9 cellular contexts compared by ENCODE assay signal in the genomic region with DNA sequence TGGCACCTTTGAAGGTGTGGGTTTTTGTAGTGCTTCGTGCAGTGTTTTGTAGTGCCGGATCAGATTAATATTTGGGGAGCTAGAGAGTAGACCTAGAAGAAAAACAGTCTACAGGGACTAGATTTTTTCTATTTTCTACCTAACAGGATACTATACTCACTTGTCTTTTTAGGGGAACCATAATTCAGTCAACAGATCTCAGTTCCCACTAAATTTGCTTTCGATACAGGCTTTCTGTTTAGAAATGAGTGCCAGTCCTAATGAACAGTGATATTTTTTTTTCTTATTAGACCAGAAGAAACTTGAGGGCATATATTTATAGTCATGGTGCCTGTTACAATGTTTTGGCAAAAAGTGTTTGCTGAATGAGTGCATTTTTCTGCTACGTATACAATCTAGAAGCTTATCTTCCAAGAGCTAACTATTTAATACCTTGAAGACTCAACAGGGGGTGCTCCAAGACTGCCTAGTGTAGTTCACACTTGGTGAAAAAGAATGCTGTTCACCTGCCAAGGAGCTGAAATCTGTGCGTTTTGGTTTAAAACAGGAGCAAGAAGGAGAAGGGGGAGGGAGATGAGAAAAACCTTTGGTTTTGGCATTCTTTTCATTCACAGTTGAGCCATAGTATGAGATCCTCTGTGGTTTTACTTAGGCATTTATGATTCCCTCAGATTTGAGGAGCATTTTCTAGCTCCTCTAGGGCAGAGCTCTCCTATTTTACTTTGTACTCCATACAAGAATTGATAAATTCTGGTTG. TPM values are rescaled to one million over a fixed set of nuclear protein-coding genes. Genes with fewer than 3 reads are reported as not detected.
DNase-seq lines count a peak whose midpoint lies in the region; ATAC-seq, FAIRE-seq and TF ChIP-seq lines count a peak whose summit lies in the region.
"Had no signal": no experiment of that assay in that cellular context is flagged by ENCODE, and none has a peak within 500 bp of the region (broad histone marks: within the 10 kb centered on the region; RNA-seq: fewer than 3 reads in every experiment).

No MANE protein-coding gene starts in this region.

- DNase-seq in A549 (ENCODE audit: low read depth in 1 of 2, low spot score in 1 of 2), result peak in 1 of 2 experiments; percentile 53
- DNase-seq in ELR (ENCODE audit: low read depth), result peak; percentile 80
- DNase-seq in HTR-8/SVneo (ENCODE audit: insufficient read length, low spot score), result peak; percentile 47
- peak; percentile 59 for DNase-seq in RKO (ENCODE audit: low spot score)
- peak; percentile 40 for DNase-seq in endothelial cell of umbilical vein (ENCODE audit: low read depth, low spot score)
- DNase-seq in middle frontal gyrus (ENCODE audit: extremely low spot score, low spot score), result peak; percentile 46

- no peaks in the 10 kb centered on the region for H4K20me1 ChIP-seq in endothelial cell of umbilical vein (replicated peaks; ENCODE audit: control insufficient read depth, extremely low read depth, insufficient read depth, low read length)

- H3K9me3 ChIP-seq in A549, result no peaks in the 10 kb centered on the region
- no peaks in the 10 kb centered on the region for H3K9me3 ChIP-seq in endothelial cell of umbilical vein (replicated peaks; ENCODE audit: control insufficient read depth, insufficient read depth, low read length)

- intact Hi-C loops in endothelial cell of umbilical vein (cut with micrococcal nuclease), result loop anchor here (1.0 to 5.0 kb wide), 3 partner anchors 522 to 708 kb away; no protein-coding TSS in a partner anchor

- CTCF ChIA-PET in A549 (lab: Yijun Ruan, JAX) (interaction anchor here (0.6 to 4.1 kb wide), 52 partner anchors 10 to 626 kb away, joined by 3 to 39 read pairs (median 4); a partner anchor contains a TSS), endothelial cell of umbilical vein (lab: Charles Lee) (interaction anchor here (0.6 to 3.9 kb wide), 51 partner anchors 9 to 1810 kb away, joined by 3 to 84 read pairs (median 4); a partner anchor contains a TSS)

- no peaks in the 10 kb centered on the region for H3K79me2 ChIP-seq in endothelial cell of umbilical vein (ENCODE audit: control insufficient read depth, insufficient read depth, low read length)

- H3K9me1 ChIP-seq in endothelial cell of umbilical vein (replicated peaks; ENCODE audit: control insufficient read depth, extremely low read depth, insufficient read depth, low read length), result no peaks in the 10 kb centered on the region

- H3K36me3 ChIP-seq in endothelial cell of umbilical vein (ENCODE audit: control insufficient read depth in 2 of 2, extremely low read depth in 1 of 2, insufficient read depth in 2 of 2, low read length in 2 of 2), result no peaks in the 10 kb centered on the region

- WGBS in A549 (ENCODE audit: missing lambda C conversion rate), result 25% methylated on average over 5 of the region's 5 CpGs

- H3K27ac ChIP-seq in A549 (no peak overlapping the region), endothelial cell of umbilical vein (ENCODE audit: insufficient read depth, low read depth, low read length) (no peak overlapping the region)

- TF ChIP-seq POLR2A in A549 (IDR thresholded peaks at IDR 0.05; ENCODE audit: low read length) (no peak), endothelial cell of umbilical vein (IDR thresholded peaks at IDR 0.05; ENCODE audit: low read depth, low read length) (no peak), GM18505 (IDR thresholded peaks at IDR 0.05; ENCODE audit: borderline replicate concordance, extremely low read depth, insufficient read depth, insufficient read length) (no peak)

- ATAC-seq in A549 (peak; percentile 77 to 83), GM18505 (IDR thresholded peaks at IDR 0.05; ENCODE audit: unreplicated experiment) (no peak), GM19455 (IDR thresholded peaks at IDR 0.05; ENCODE audit: unreplicated experiment) (no peak)

- H2AFZ ChIP-seq in endothelial cell of umbilical vein (ENCODE audit: low read depth, low read length), result no peak overlapping the region

- no peak for FAIRE-seq in A549 (lab: Jason Lieb, UNC)
- no peak for FAIRE-seq in HTR-8/SVneo (lab: Jason Lieb, UNC)
- no peak for FAIRE-seq in endothelial cell of umbilical vein (lab: Jason Lieb, UNC)
- FAIRE-seq: endometrium had no signal

- H3K4me3 ChIP-seq in A549 (no peak overlapping the region), endothelial cell of umbilical vein (replicated peaks in 1 of 3; ENCODE audit: insufficient read depth in 1 of 3, low read depth in 1 of 3, low read length in 3 of 3) (no peak overlapping the region)

- H3K9ac ChIP-seq in endothelial cell of umbilical vein (replicated peaks; ENCODE audit: extremely low read depth, insufficient read depth, low read length), result no peak overlapping the region

- dilution Hi-C loops in endothelial cell of umbilical vein (cut with MboI; ENCODE audit: extremely low pct_ligation_motif_present, low sequenced_read_pairs), result no loop called here

- H3K4me1 ChIP-seq in A549, result no peaks in the 10 kb centered on the region
- H3K4me1 ChIP-seq in endothelial cell of umbilical vein (ENCODE audit: control insufficient read depth, extremely low read depth, insufficient read depth, low read length), result no peaks in the 10 kb centered on the region

- H3K27me3 ChIP-seq in endothelial cell of umbilical vein (ENCODE audit: control insufficient read depth in 2 of 2, insufficient read depth in 2 of 2, low read length in 2 of 2), result no peaks in the 10 kb centered on the region

- POLR2A ChIA-PET in A549 (lab: Yijun Ruan, JAX), result interaction anchor here (0.6 kb wide), 1 partner anchor 165 kb away, joined by 3 read pairs; no protein-coding TSS in a partner anchor
- POLR2A ChIA-PET in endothelial cell of umbilical vein (lab: Charles Lee), result no interaction called here

- H3K4me2 ChIP-seq in A549, result no peak overlapping the region
- H3K4me2 ChIP-seq in endothelial cell of umbilical vein (ENCODE audit: insufficient read depth, low read length), result no peak overlapping the region

- no peak for TF ChIP-seq EP300 in A549 (IDR thresholded peaks at IDR 0.05)

- peak; percentile 78 to 85 for TF ChIP-seq RAD21 in A549 (conservative IDR thresholded peaks at IDR 0.05 in 1 of 2, IDR thresholded peaks at IDR 0.05 in 1 of 2)

- no TSS peak for BruUV-seq in endothelial cell of umbilical vein (replicated peaks; lab: Mats Ljungman, UMichigan)

- TF ChIP-seq CTCF in A549 (IDR thresholded peaks at IDR 0.05) (peak; percentile 65), endothelial cell of umbilical vein (IDR thresholded peaks at IDR 0.05; ENCODE audit: extremely low read depth in 1 of 2, insufficient read depth in 1 of 2, low read depth in 1 of 2, low read length in 2 of 2) (peak; percentile 20 to 32)

TF ChIP-seq in A549, 52 proteins besides CTCF, POLR2A, EP300 and RAD21:
- TF ChIP-seq, protein P1, sequence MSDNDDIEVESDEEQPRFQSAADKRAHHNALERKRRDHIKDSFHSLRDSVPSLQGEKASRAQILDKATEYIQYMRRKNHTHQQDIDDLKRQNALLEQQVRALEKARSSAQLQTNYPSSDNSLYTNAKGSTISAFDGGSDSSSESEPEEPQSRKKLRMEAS (IDR thresholded peaks at IDR 0.05), result no peak
- TF ChIP-seq FOXS1 (CRISPR knock-in tag; IDR thresholded peaks at IDR 0.05) (no peak), SMC3 (IDR thresholded peaks at IDR 0.05) (peak; percentile 55; the same call in 2 of the 3 replicates), GATA3 (IDR thresholded peaks at IDR 0.05; ENCODE audit: borderline replicate concordance) (no peak), RARB (CRISPR knock-in tag; IDR thresholded peaks at IDR 0.05) (no peak), NFE2L2 (conservative IDR thresholded peaks at IDR 0.05; ENCODE audit: low read length) (no peak), CHD2 (IDR thresholded peaks at IDR 0.05; ENCODE audit: low read length, partially characterized antibody) (no peak)
TF ChIP-seq in A549: peak in this region for 1.

TF ChIP-seq in endothelial cell of umbilical vein, 7 proteins besides CTCF, POLR2A, EP300 and RAD21:
- TF ChIP-seq, protein P1 (IDR thresholded peaks at IDR 0.05; ENCODE audit: insufficient read depth, insufficient read length), result no peak
- no peak for TF ChIP-seq MYC (IDR thresholded peaks at IDR 0.05; ENCODE audit: low read depth, low read length)
- no peak for TF ChIP-seq FOS (IDR thresholded peaks at IDR 0.05; ENCODE audit: borderline replicate concordance, insufficient read depth, low read length)
- no peak for TF ChIP-seq EZH2 (IDR thresholded peaks at IDR 0.05; ENCODE audit: borderline replicate concordance, low read depth, low read length, severe bottlenecking)
- TF ChIP-seq JUN (IDR thresholded peaks at IDR 0.05; ENCODE audit: borderline replicate concordance, insufficient read depth, insufficient read length, low read depth), result no peak
- no peak for TF ChIP-seq POLR2AphosphoS5 (IDR thresholded peaks at IDR 0.05; ENCODE audit: insufficient read depth, low read depth, low read length)

RNA-seq across cellular contexts. Expression of a gene that starts 44.9 kb away (rescaled TPM):
- polyA plus RNA-seq in A549 (2011; rRNA removed) (0.04 and 0.12 TPM in 2 replicates), A549 (2017; fragmentation: RNase III; extraction: RNeasy Plus Mini Kit Qiagen cat#74134 plus additional on column Dnase treatment) (0.03 to 0.17 TPM in 2 of 3 replicates, not detected in the other), endothelial cell of umbilical vein (0.03 TPM in 1 of 2 replicates, not detected in the other)
- polyA plus RNA-seq in A549 (2012; cell fraction: cytosol; rRNA removed), result not detected in 2 replicates
- polyA plus RNA-seq in A549 (2012; cell fraction: nucleus; rRNA removed), result not detected in 2 replicates
- 0.10 TPM in 1 of 2 replicates, not detected in the other for polyA minus RNA-seq in A549 (2011; rRNA and poly(A)+ RNA removed)
- total RNA-seq in endothelial cell of umbilical vein, result not detected in 2 replicates
- polyA plus RNA-seq in endothelial cell of umbilical vein (2011; cell fraction: cytosol; rRNA removed), result 0.01 TPM in 1 of 2 replicates, not detected in the other
- polyA plus RNA-seq in endothelial cell of umbilical vein (2011; cell fraction: nucleus; rRNA removed), result not detected in 2 replicates
- polyA plus RNA-seq in endothelial cell of umbilical vein (2012), result not detected in 2 replicates
- polyA minus RNA-seq in endothelial cell of umbilical vein, result 0.58 TPM in 1 of 2 replicates, not detected in the other
- polyA minus RNA-seq in endothelial cell of umbilical vein (2011; cell fraction: cytosol; rRNA and poly(A)+ RNA removed), result not detected
- polyA minus RNA-seq in endothelial cell of umbilical vein (2011; cell fraction: nucleus; rRNA and poly(A)+ RNA removed), result not detected in 2 replicates

Comparison
In these comparisons a context has a peak if more than half of its experiments do, and no peak if none do; other contexts are left out.
1. ATAC-seq: peak in A549 (2 of 2); none in GM18505 (single experiment) and GM19455 (single experiment).